ENCODE assay signal across 14 cellular contexts in the genomic region with DNA sequence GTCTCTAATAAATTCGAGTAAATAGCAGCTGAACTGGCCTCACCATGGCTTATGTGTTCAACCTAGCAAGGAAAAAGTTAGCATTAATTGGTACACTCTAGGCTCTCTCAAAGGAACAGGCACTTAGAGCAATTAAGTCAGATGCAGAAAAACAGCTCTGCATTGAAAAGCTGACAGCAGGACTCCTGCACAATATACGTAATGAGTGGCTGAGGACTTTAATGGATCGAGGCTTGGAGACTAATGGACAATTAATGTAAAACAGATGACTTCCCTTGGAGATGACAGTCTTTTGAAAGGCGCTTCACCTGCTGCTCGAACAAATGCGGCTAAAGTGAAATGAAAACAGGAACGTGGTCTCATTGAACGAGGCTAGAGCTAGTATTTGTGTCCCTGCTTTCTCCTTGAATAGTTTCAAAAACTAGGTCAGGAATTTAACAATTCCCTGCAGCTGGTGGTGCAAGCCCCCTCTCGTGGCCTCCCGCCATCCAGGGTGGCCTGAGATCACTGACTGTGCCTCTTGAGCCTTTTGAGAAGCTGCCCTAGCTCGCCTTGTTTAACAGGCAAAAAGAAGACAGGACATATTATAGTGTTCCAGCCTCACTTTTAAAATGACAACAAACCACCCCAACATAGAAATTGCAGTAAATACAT.
DNase-seq lines count a peak whose midpoint lies in the region; ATAC-seq and TF ChIP-seq lines count a peak whose summit lies in the region.
"Had no signal": no experiment of that assay in that cellular context is flagged by ENCODE, and none has a peak within 500 bp of the region (broad histone marks: within the 10 kb centered on the region; RNA-seq: fewer than 3 reads in every experiment).

No MANE protein-coding gene starts in this region.

- peak overlapping the region; percentile 21 for H2AFZ ChIP-seq in smooth muscle cell (ENCODE audit: low read depth)

- H3K9me3 Mint-ChIP-seq in stimulated activated naive B cell treated with anti-CD40 and anti-IgM and Interleukin-4, amounts not matched to agents 10 μg/mL and 1 μg/mL and 100 μg/mL, for 72 hours, result peaks cover 0 to 3% of the 10 kb centered on the region in 2 donors

- no peak overlapping the region for H3K27ac Mint-ChIP-seq in stimulated activated naive B cell treated with anti-CD40 and anti-IgM and Interleukin-4, amounts not matched to agents 10 μg/mL and 1 μg/mL and 100 μg/mL, for 72 hours
- H3K27ac Mint-ChIP-seq: stimulated activated naive CD8-positive, alpha-beta T cell treated with anti-CD3 and anti-CD28 coated beads, Interleukin-15, Interleukin-2, amounts not matched to agents 100 ng/mL and 50 ng/mL, for 24 hours; T-helper 2 cell treated with Interferon-gamma antibody and Interleukin-4, amounts not matched to agents 5 μg/mL and 100 μg/mL, for 36 hours had no signal

- H3K36me3 ChIP-seq in endocrine pancreas (ENCODE audit: control insufficient read depth, insufficient read depth, low read length) (no peaks in the 10 kb centered on the region), smooth muscle cell (ENCODE audit: low read depth) (no peaks in the 10 kb centered on the region)
- H3K36me3 ChIP-seq: gastrocnemius medialis had no signal

- DNase-seq in NCI-H1105 treated with DMSO at 0.1 percent for 48 hours (lab: John Stamatoyannopoulos, UW) (peak; percentile 100), NCI-H524 treated with DMSO at 0.1 percent for 48 hours (lab: John Stamatoyannopoulos, UW) (peak; percentile 89), smooth muscle cell (lab: John Stamatoyannopoulos, UW; ENCODE audit: unreplicated experiment) (no peak), NOMO-1 treated with DMSO at 0.1 percent for 48 hours (lab: John Stamatoyannopoulos, UW; ENCODE audit: unreplicated experiment) (no peak)
- no peak for DNase-seq in stimulated activated naive B cell treated with anti-CD40 and anti-IgM and Interleukin-4, amounts not matched to agents 10 μg/mL and 1 μg/mL and 100 μg/mL, for 72 hours
- DNase-seq: activated CD8-positive, alpha-beta memory T cell treated with anti-CD3 and anti-CD28 coated beads for 24 hours; activated naive CD4-positive, alpha-beta T cell treated with anti-CD3 and anti-CD28 coated beads, Interleukin-2, amount 50 U/mL, for 16 hours; DND-41; gastrocnemius medialis; left cardiac atrium had no signal

- H3K36me3 Mint-ChIP-seq in stimulated activated naive B cell treated with anti-CD40 and anti-IgM and Interleukin-4, amounts not matched to agents 10 μg/mL and 1 μg/mL and 100 μg/mL, for 72 hours, result no peaks in the 10 kb centered on the region

- no peak for TF ChIP-seq CTCF in smooth muscle cell (IDR thresholded peaks at IDR 0.05; ENCODE audit: borderline replicate concordance, insufficient read depth, poor library complexity, severe bottlenecking)

- H3K4me3 ChIP-seq in endocrine pancreas (ENCODE audit: control insufficient read depth, insufficient read depth, low read length) (peak overlapping the region; percentile 68), smooth muscle cell (no peak overlapping the region)
- H3K4me3 ChIP-seq: gastrocnemius medialis had no signal

- no peak for ATAC-seq in HG03469 (IDR thresholded peaks at IDR 0.05; ENCODE audit: unreplicated experiment)
- ATAC-seq in stimulated activated naive B cell treated with anti-CD40 and anti-IgM and Interleukin-4, amounts not matched to agents 10 μg/mL and 1 μg/mL and 100 μg/mL, for 72 hours (replicated peaks), result no peak
- ATAC-seq: gastrocnemius medialis, left cardiac atrium had no signal

- H4K20me1 ChIP-seq in smooth muscle cell (ENCODE audit: low read depth), result no peaks in the 10 kb centered on the region

- peak overlapping the region; percentile 65 for H3K4me2 ChIP-seq in smooth muscle cell

- no peak overlapping the region for H3K4me3 Mint-ChIP-seq in stimulated activated naive B cell treated with anti-CD40 and anti-IgM and Interleukin-4, amounts not matched to agents 10 μg/mL and 1 μg/mL and 100 μg/mL, for 72 hours
- H3K4me3 Mint-ChIP-seq: stimulated activated naive CD8-positive, alpha-beta T cell treated with anti-CD3 and anti-CD28 coated beads, Interleukin-15, Interleukin-2, amounts not matched to agents 100 ng/mL and 50 ng/mL, for 24 hours; T-helper 2 cell treated with Interferon-gamma antibody and Interleukin-4, amounts not matched to agents 5 μg/mL and 100 μg/mL, for 36 hours had no signal

- no peaks in the 10 kb centered on the region for H3K4me1 ChIP-seq in endocrine pancreas (ENCODE audit: control insufficient read depth, insufficient read depth, low read length)
- H3K4me1 ChIP-seq in smooth muscle cell (ENCODE audit: low read depth), result peaks cover 62% of the 10 kb centered on the region
- H3K4me1 ChIP-seq: gastrocnemius medialis had no signal

- H3K9ac ChIP-seq in endocrine pancreas (ENCODE audit: control insufficient read depth, insufficient read depth, low read length) (no peak overlapping the region), smooth muscle cell (ENCODE audit: low read depth) (no peak overlapping the region)

- no peaks in the 10 kb centered on the region for H3K4me1 Mint-ChIP-seq in stimulated activated naive B cell treated with anti-CD40 and anti-IgM and Interleukin-4, amounts not matched to agents 10 μg/mL and 1 μg/mL and 100 μg/mL, for 72 hours

- WGBS in smooth muscle cell (ENCODE audit: low lambda C conversion rate), result 40% methylated on average over 11 of the region's 11 CpGs

- no peaks in the 10 kb centered on the region for H3K27me3 ChIP-seq in endocrine pancreas (ENCODE audit: control insufficient read depth, insufficient read depth, low read length)
- no peaks in the 10 kb centered on the region for H3K27me3 ChIP-seq in smooth muscle cell (ENCODE audit: low read depth)
- H3K27me3 ChIP-seq: gastrocnemius medialis had no signal

- H3K9me3 ChIP-seq in endocrine pancreas (ENCODE audit: control insufficient read depth, low read length), result no peaks in the 10 kb centered on the region
- H3K9me3 ChIP-seq in smooth muscle cell (replicated peaks; ENCODE audit: low read depth), result no peaks in the 10 kb centered on the region
- H3K9me3 ChIP-seq: gastrocnemius medialis had no signal

- H3K27me3 Mint-ChIP-seq in stimulated activated naive B cell treated with anti-CD40 and anti-IgM and Interleukin-4, amounts not matched to agents 10 μg/mL and 1 μg/mL and 100 μg/mL, for 72 hours, result peaks cover 16 to 21% of the 10 kb centered on the region in 2 donors

- H3F3A ChIP-seq in smooth muscle cell (ENCODE audit: low read depth), result no peaks in the 10 kb centered on the region

- no peak overlapping the region for H3K27ac ChIP-seq in smooth muscle cell (ENCODE audit: low read depth)
- H3K27ac ChIP-seq: gastrocnemius medialis had no signal

- no peaks in the 10 kb centered on the region for H3K79me2 ChIP-seq in smooth muscle cell (ENCODE audit: low read depth)

Comparison
In these comparisons a context has a peak if more than half of its experiments do, and no peak if none do; other contexts are left out.
1. DNase-seq: peak in NCI-H1105 treated with DMSO at 0.1 percent for 48 hours (single experiment) and NCI-H524 treated with DMSO at 0.1 percent for 48 hours (single experiment); none in smooth muscle cell (single experiment), NOMO-1 treated with DMSO at 0.1 percent for 48 hours (single experiment) and stimulated activated naive B cell treated with anti-CD40 and anti-IgM and Interleukin-4, amounts not matched to agents 10 μg/mL and 1 μg/mL and 100 μg/mL, for 72 hours (single experiment).